ENCODE assay signal across 16 cellular contexts in genomic region chr2:150538582-150539236, GRCh38. TPM values are rescaled to one million over a fixed set of nuclear protein-coding genes. Genes with fewer than 3 reads are reported as not detected.
DNase-seq lines count a peak whose midpoint lies in the region; FAIRE-seq and TF ChIP-seq lines count a peak whose summit lies in the region.
"Had no signal": no experiment of that assay in that cellular context is flagged by ENCODE, and none has a peak within 500 bp of the region (broad histone marks: within the 10 kb centered on the region; RNA-seq: fewer than 3 reads in every experiment).

No MANE protein-coding gene starts in this region.

- POLR2A ChIA-PET in AG04450 (lab: Yijun Ruan, JAX) = no interaction called here

- no peak overlapping the region for H3K4ac ChIP-seq in mesenchymal stem cell (ENCODE audit: low read depth in 1 of 2, low read length in 2 of 2)

- WGBS in mesenchymal stem cell = 63% methylated on average over 6 of the region's 7 CpGs
- WGBS in testis, 2 donors = 31 to 46% methylated on average over 7 of the region's 7 CpGs

- H2AK5ac ChIP-seq in mesenchymal stem cell (ENCODE audit: low read length, severe bottlenecking) = no peak overlapping the region

- H3K4me2 ChIP-seq in mesenchymal stem cell (ENCODE audit: low read length, poor library complexity, severe bottlenecking) = no peak overlapping the region

- CTCF ChIA-PET in AG04450 (lab: Charles Lee) = no interaction called here

- H2BK5ac ChIP-seq in mesenchymal stem cell (ENCODE audit: low read depth, low read length, poor library complexity, severe bottlenecking) = no peak overlapping the region

- peaks cover 13% of the 10 kb centered on the region for H3K36me3 Mint-ChIP-seq in HFFc6 (ENCODE audit: low read depth)
- H3K36me3 Mint-ChIP-seq: stimulated activated effector memory CD8-positive, alpha-beta T cell treated with anti-CD3 and anti-CD28 coated beads, Interleukin-12 subunit alpha, Interleukin-12 subunit beta, amount 100 ng/mL, for 72 hours had no signal

- H3K18ac ChIP-seq in mesenchymal stem cell (ENCODE audit: low read depth in 1 of 2, low read length in 2 of 2) = no peak overlapping the region

- H3K27me3 Mint-ChIP-seq in HFFc6 (ENCODE audit: insufficient read depth) = no peaks in the 10 kb centered on the region

- no peak overlapping the region for H2BK15ac ChIP-seq in mesenchymal stem cell (ENCODE audit: low read depth, poor library complexity, severe bottlenecking)

- H3K27ac Mint-ChIP-seq in HFFc6 = peak overlapping the region; percentile 88
- H3K27ac Mint-ChIP-seq: stimulated activated effector memory CD8-positive, alpha-beta T cell treated with anti-CD3 and anti-CD28 coated beads, Interleukin-12 subunit alpha, Interleukin-12 subunit beta, amount 100 ng/mL, for 72 hours had no signal

- H3K9me3 Mint-ChIP-seq in HFFc6 = peaks cover 14% of the 10 kb centered on the region
- H3K9me3 Mint-ChIP-seq: stimulated activated effector memory CD8-positive, alpha-beta T cell treated with anti-CD3 and anti-CD28 coated beads, Interleukin-12 subunit alpha, Interleukin-12 subunit beta, amount 100 ng/mL, for 72 hours had no signal

- no peak overlapping the region for H4K8ac ChIP-seq in mesenchymal stem cell (ENCODE audit: low read length)

- H3K9me3 ChIP-seq in AG04450 (ENCODE audit: control insufficient read depth, insufficient read depth, low read length) (peaks cover 8% of the 10 kb centered on the region; the same call in 1 of the 2 replicates), mesenchymal stem cell (ENCODE audit: control insufficient read depth, low read length) (no peaks in the 10 kb centered on the region), testis (no peaks in the 10 kb centered on the region)

- H3K4me3 Mint-ChIP-seq in HFFc6 = peak overlapping the region; percentile 71
- H3K4me3 Mint-ChIP-seq: stimulated activated effector memory CD8-positive, alpha-beta T cell treated with anti-CD3 and anti-CD28 coated beads, Interleukin-12 subunit alpha, Interleukin-12 subunit beta, amount 100 ng/mL, for 72 hours had no signal

- no peak for TF ChIP-seq POLR2A in testis (IDR thresholded peaks at IDR 0.05)

- no peak overlapping the region for H3K4me3 ChIP-seq in AG04450 (ENCODE audit: low read depth, low read length)
- peak overlapping the region in 1 of 2 experiments; percentile 1 for H3K4me3 ChIP-seq in mesenchymal stem cell (ENCODE audit: insufficient read depth in 1 of 2, low read depth in 1 of 2, low read length in 2 of 2)
- H3K4me3 ChIP-seq in testis = no peak overlapping the region
- H3K4me3 ChIP-seq: SK-N-MC, upper lobe of left lung had no signal

- H3K4me1 Mint-ChIP-seq in HFFc6 (ENCODE audit: low read depth) = peaks cover 63% of the 10 kb centered on the region
- H3K4me1 Mint-ChIP-seq: stimulated activated effector memory CD8-positive, alpha-beta T cell treated with anti-CD3 and anti-CD28 coated beads, Interleukin-12 subunit alpha, Interleukin-12 subunit beta, amount 100 ng/mL, for 72 hours had no signal

- FAIRE-seq in endometrium (lab: Jason Lieb, UNC) = peak; percentile 98

- DNase-seq in AG04450 (ENCODE audit: low read depth, low spot score) = no peak
- peak; percentile 74 for DNase-seq in HFFc6
- DNase-seq in mesenchymal stem cell = peak; percentile 80
- DNase-seq in testis = no peak
- DNase-seq in KBM-7 = no peak
- DNase-seq in pons (ENCODE audit: low spot score) = no peak
- DNase-seq in NCI-H187 treated with DMSO at 0.1 percent for 48 hours (lab: John Stamatoyannopoulos, UW) = no peak
- DNase-seq: activated naive CD4-positive, alpha-beta T cell treated with Interleukin-2 at 50 U/mL for 16 hours; left ventricle myocardium superior; NCI-H146; NCI-H446; upper lobe of left lung had no signal

- H3K27me3 ChIP-seq in AG04450 (ENCODE audit: control insufficient read depth, insufficient read depth, low read length) (no peaks in the 10 kb centered on the region), mesenchymal stem cell (ENCODE audit: control insufficient read depth in 1 of 2, insufficient read depth in 1 of 2, low read length in 2 of 2) (no peaks in the 10 kb centered on the region), testis (no peaks in the 10 kb centered on the region)
- H3K27me3 ChIP-seq: upper lobe of left lung had no signal

- H3K36me3 ChIP-seq in mesenchymal stem cell (ENCODE audit: control insufficient read depth in 1 of 2, insufficient read depth in 2 of 2, low read depth in 1 of 2, low read length in 2 of 2) (no peaks in the 10 kb centered on the region), testis (ENCODE audit: low read depth, missing control alignments) (no peaks in the 10 kb centered on the region)
- H3K36me3 ChIP-seq: upper lobe of left lung had no signal

- H3K23ac ChIP-seq in mesenchymal stem cell (ENCODE audit: low read length in 2 of 2) = no peak overlapping the region

- TF ChIP-seq CTCF in AG04450 (IDR thresholded peaks at IDR 0.05; ENCODE audit: low read depth, low read length) = no peak
- no peak for TF ChIP-seq CTCF in HFFc6 (IDR thresholded peaks at IDR 0.05)
- TF ChIP-seq CTCF in testis (IDR thresholded peaks at IDR 0.05) = no peak

- H3K27ac ChIP-seq in AG04450 (ENCODE audit: low read depth, low read length) (peak overlapping the region; percentile 47), mesenchymal stem cell (ENCODE audit: low read length, poor library complexity, severe bottlenecking) (no peak overlapping the region), testis (no peak overlapping the region)
- H3K27ac ChIP-seq: parathyroid adenoma, SK-N-MC, upper lobe of left lung had no signal

- H2BK120ac ChIP-seq in mesenchymal stem cell (ENCODE audit: low read depth, low read length) = no peak overlapping the region

- H3K4me1 ChIP-seq in mesenchymal stem cell (ENCODE audit: control insufficient read depth, insufficient read depth, low read depth, low read length) = no peaks in the 10 kb centered on the region
- no peaks in the 10 kb centered on the region for H3K4me1 ChIP-seq in testis
- H3K4me1 ChIP-seq: parathyroid adenoma, upper lobe of left lung had no signal

- H3K9ac ChIP-seq in mesenchymal stem cell (ENCODE audit: low read length) = peak overlapping the region; percentile 82
- H3K9ac ChIP-seq: parathyroid adenoma had no signal

- in situ Hi-C loops in KBM-7 (cut with MboI; ENCODE audit: low pct_unique_long_range_greater_than_20kb, low sequenced_read_pairs) = no loop called here

- no peak overlapping the region for H2AFZ ChIP-seq in mesenchymal stem cell (ENCODE audit: low read depth, low read length)
- H2AFZ ChIP-seq: parathyroid adenoma had no signal

- no peak overlapping the region for H4K91ac ChIP-seq in mesenchymal stem cell (ENCODE audit: low read length)

- H2BK12ac ChIP-seq in mesenchymal stem cell (ENCODE audit: low read length in 2 of 2) = no peak overlapping the region

- no peak overlapping the region for H3K14ac ChIP-seq in mesenchymal stem cell (ENCODE audit: low read length in 2 of 2)

- intact Hi-C loops in testis (cut with DNase I; ENCODE audit: low total_unique reads) = no loop called here

- H3K79me1 ChIP-seq in mesenchymal stem cell (replicated peaks; ENCODE audit: low read length, poor library complexity, severe bottlenecking) = no peaks in the 10 kb centered on the region

RNA-seq across cellular contexts. Expression of gene RND3, which starts 51.2 kb away (rescaled TPM):
- polyA plus RNA-seq in AG04450 (2011; rRNA removed) = 533 and 627 TPM in 2 replicates
- polyA minus RNA-seq in AG04450 (2011; rRNA and poly(A)+ RNA removed) = 743 and 759 TPM in 2 replicates
- total RNA-seq in HFFc6 (2021; fragmentation: NEBNext Ultra II Directional; extraction: Animal tissue kit (Norgen Biotek cat#: 25700)) = 100 to 1,000 TPM; 365 to 525 (median 438) TPM
- 184 TPM for polyA plus RNA-seq in mesenchymal stem cell (2013, experiment 1 of 2)
- polyA plus RNA-seq in mesenchymal stem cell (2013, experiment 2 of 2) = 178 TPM
- 10 to 100 TPM in 1 of 2 donors, 1 to 10 TPM in 1; 8.0 to 10.2 TPM for total RNA-seq in testis
- 5.0 TPM for polyA plus RNA-seq in testis (ENCODE audit: insufficient read depth, low read depth, low replicate concordance)

Comparison
In these comparisons a context has a peak if more than half of its experiments do, and no peak if none do; other contexts are left out.
1. DNase-seq: peak in HFFc6 (single experiment) and mesenchymal stem cell (single experiment); none in AG04450 (single experiment), testis (single experiment), KBM-7 (single experiment), pons (single experiment) and NCI-H187 treated with DMSO at 0.1 percent for 48 hours (single experiment).
2. RNA of gene RND3, which starts 51.2 kb away (total RNA-seq): 365 to 525 TPM in HFFc6; 8.0 to 10.2 TPM in testis; every median in the first group is over 10 times any median in the second.